In the genomic region with DNA sequence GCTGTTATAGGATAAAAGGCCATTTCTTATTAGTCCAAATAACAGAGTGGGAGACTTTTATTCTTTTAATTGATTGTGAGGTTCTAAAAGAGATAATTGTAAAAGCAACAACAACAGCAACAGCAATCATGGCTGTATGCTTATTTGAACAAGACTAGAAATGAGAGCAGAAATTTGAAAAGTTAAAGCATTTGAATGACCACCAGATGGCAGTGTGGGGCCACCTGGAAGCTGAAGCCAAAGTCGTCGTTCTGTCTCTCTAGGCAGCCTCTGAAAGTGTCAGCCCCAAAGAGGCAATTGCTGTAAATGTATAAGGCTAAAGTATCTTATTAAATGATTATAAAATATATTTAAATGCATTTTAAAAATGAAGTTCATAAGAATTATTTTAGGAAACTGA, we compare ENCODE assay signal across 8 cellular contexts. TPM values are rescaled to one million over a fixed set of nuclear protein-coding genes. Genes with fewer than 3 reads are reported as not detected.
DNase-seq lines count a peak whose midpoint lies in the region; ATAC-seq and TF ChIP-seq lines count a peak whose summit lies in the region.

No MANE protein-coding gene starts in this region.

- 0% methylated on average over 2 of the region's 2 CpGs for WGBS in right cardiac atrium

- ATAC-seq in GM23338: peak; percentile 49
- no peak for ATAC-seq in right cardiac atrium

- no peaks in the 10 kb centered on the region for H3K4me1 ChIP-seq in GM23338 (ENCODE audit: insufficient read depth)
- no peaks in the 10 kb centered on the region for H3K4me1 ChIP-seq in adipocyte (ENCODE audit: control insufficient read depth, insufficient read depth, low read length)
- H3K4me1 ChIP-seq in right cardiac atrium (ENCODE audit: control insufficient read depth, insufficient read depth, low read length): no peaks in the 10 kb centered on the region

- H3K27ac ChIP-seq in GM23338 (ENCODE audit: low read depth) (no peak overlapping the region), right cardiac atrium (ENCODE audit: low read length) (no peak overlapping the region)

- H3K4me3 ChIP-seq in GM23338 (no peak overlapping the region), adipocyte (ENCODE audit: low read length) (no peak overlapping the region), right cardiac atrium (ENCODE audit: low read length) (no peak overlapping the region)

- no peak overlapping the region for H2AFZ ChIP-seq in GM23338

- H3K4me1 Mint-ChIP-seq in GM23338: peaks cover 6% of the 10 kb centered on the region

- intact Hi-C loops in right cardiac atrium (cut with DNase I): loop anchor here in 1 of 4 donors (10.0 kb wide), 1 partner anchor 174 kb away; no protein-coding TSS in a partner anchor

- no peak overlapping the region for H3K4me3 Mint-ChIP-seq in GM23338

- no peaks in the 10 kb centered on the region for H3K9me2 ChIP-seq in GM23338 (ENCODE audit: insufficient read depth)

- H3K36me3 ChIP-seq in GM23338 (ENCODE audit: insufficient read depth) (no peaks in the 10 kb centered on the region), adipocyte (ENCODE audit: control insufficient read depth, insufficient read depth, low read length, severe bottlenecking) (no peaks in the 10 kb centered on the region)

- peak; percentile 25 for DNase-seq in EL
- peak; percentile 58 for DNase-seq in GM23338 (ENCODE audit: low spot score)
- peak; percentile 11 for DNase-seq in NCI-H1048 (lab: John Stamatoyannopoulos, UW)
- DNase-seq in SW480 (ENCODE audit: low spot score): peak; percentile 58
- DNase-seq in adipocyte (ENCODE audit: low read depth): peak; percentile 77
- DNase-seq in right cardiac atrium: peak in 2 of 3 donors; percentile 19 to 64
- peak; percentile 15 for DNase-seq in smooth muscle cell of the brain vasculature (ENCODE audit: low read depth, low spot score)
- no peak for DNase-seq in 8988T

- H3F3A ChIP-seq in GM23338 (replicated peaks; ENCODE audit: low read depth): no peaks in the 10 kb centered on the region

- H3K9me3 Mint-ChIP-seq in GM23338: no peaks in the 10 kb centered on the region

- TF ChIP-seq CTCF in GM23338 (conservative IDR thresholded peaks at IDR 0.05; ENCODE audit: low read depth in 2 of 2): peak; percentile 56 to 71

- no peaks in the 10 kb centered on the region for H3K27me3 ChIP-seq in GM23338 (ENCODE audit: insufficient read depth)
- peaks cover 19% of the 10 kb centered on the region for H3K27me3 ChIP-seq in adipocyte (replicated peaks; ENCODE audit: control insufficient read depth, insufficient read depth, low read length)
- H3K27me3 ChIP-seq in right cardiac atrium (ENCODE audit: control insufficient read depth, insufficient read depth): no peaks in the 10 kb centered on the region

- no peaks in the 10 kb centered on the region for H3K79me2 ChIP-seq in GM23338 (replicated peaks; ENCODE audit: insufficient read depth)

- H3K27me3 Mint-ChIP-seq in GM23338 (ENCODE audit: insufficient read depth, low read depth, poor library complexity): no peaks in the 10 kb centered on the region

- H3K36me3 Mint-ChIP-seq in GM23338 (ENCODE audit: low read depth): no peaks in the 10 kb centered on the region

- H3K27ac Mint-ChIP-seq in GM23338: no peak overlapping the region

- no peak overlapping the region for H3K4me2 ChIP-seq in GM23338

- H3K9ac ChIP-seq in adipocyte (ENCODE audit: low read length): no peak overlapping the region

- H3K9me3 ChIP-seq in adipocyte (ENCODE audit: control insufficient read depth, low read length) (no peaks in the 10 kb centered on the region), right cardiac atrium (ENCODE audit: control insufficient read depth, low read length) (no peaks in the 10 kb centered on the region)

- no peaks in the 10 kb centered on the region for H4K20me1 ChIP-seq in GM23338 (replicated peaks; ENCODE audit: insufficient read depth)

TF ChIP-seq in GM23338, 12 proteins besides CTCF, POLR2A, EP300 and RAD21 (continues in another document):
- TF ChIP-seq STAT1 (IDR thresholded peaks at IDR 0.05; ENCODE audit: unreplicated experiment) (no peak), EZH2phosphoT487 (IDR thresholded peaks at IDR 0.05; ENCODE audit: unreplicated experiment) (no peak), POLR2AphosphoS5 (IDR thresholded peaks at IDR 0.05; ENCODE audit: low read depth) (no peak)
- TF ChIP-seq, protein P1, sequence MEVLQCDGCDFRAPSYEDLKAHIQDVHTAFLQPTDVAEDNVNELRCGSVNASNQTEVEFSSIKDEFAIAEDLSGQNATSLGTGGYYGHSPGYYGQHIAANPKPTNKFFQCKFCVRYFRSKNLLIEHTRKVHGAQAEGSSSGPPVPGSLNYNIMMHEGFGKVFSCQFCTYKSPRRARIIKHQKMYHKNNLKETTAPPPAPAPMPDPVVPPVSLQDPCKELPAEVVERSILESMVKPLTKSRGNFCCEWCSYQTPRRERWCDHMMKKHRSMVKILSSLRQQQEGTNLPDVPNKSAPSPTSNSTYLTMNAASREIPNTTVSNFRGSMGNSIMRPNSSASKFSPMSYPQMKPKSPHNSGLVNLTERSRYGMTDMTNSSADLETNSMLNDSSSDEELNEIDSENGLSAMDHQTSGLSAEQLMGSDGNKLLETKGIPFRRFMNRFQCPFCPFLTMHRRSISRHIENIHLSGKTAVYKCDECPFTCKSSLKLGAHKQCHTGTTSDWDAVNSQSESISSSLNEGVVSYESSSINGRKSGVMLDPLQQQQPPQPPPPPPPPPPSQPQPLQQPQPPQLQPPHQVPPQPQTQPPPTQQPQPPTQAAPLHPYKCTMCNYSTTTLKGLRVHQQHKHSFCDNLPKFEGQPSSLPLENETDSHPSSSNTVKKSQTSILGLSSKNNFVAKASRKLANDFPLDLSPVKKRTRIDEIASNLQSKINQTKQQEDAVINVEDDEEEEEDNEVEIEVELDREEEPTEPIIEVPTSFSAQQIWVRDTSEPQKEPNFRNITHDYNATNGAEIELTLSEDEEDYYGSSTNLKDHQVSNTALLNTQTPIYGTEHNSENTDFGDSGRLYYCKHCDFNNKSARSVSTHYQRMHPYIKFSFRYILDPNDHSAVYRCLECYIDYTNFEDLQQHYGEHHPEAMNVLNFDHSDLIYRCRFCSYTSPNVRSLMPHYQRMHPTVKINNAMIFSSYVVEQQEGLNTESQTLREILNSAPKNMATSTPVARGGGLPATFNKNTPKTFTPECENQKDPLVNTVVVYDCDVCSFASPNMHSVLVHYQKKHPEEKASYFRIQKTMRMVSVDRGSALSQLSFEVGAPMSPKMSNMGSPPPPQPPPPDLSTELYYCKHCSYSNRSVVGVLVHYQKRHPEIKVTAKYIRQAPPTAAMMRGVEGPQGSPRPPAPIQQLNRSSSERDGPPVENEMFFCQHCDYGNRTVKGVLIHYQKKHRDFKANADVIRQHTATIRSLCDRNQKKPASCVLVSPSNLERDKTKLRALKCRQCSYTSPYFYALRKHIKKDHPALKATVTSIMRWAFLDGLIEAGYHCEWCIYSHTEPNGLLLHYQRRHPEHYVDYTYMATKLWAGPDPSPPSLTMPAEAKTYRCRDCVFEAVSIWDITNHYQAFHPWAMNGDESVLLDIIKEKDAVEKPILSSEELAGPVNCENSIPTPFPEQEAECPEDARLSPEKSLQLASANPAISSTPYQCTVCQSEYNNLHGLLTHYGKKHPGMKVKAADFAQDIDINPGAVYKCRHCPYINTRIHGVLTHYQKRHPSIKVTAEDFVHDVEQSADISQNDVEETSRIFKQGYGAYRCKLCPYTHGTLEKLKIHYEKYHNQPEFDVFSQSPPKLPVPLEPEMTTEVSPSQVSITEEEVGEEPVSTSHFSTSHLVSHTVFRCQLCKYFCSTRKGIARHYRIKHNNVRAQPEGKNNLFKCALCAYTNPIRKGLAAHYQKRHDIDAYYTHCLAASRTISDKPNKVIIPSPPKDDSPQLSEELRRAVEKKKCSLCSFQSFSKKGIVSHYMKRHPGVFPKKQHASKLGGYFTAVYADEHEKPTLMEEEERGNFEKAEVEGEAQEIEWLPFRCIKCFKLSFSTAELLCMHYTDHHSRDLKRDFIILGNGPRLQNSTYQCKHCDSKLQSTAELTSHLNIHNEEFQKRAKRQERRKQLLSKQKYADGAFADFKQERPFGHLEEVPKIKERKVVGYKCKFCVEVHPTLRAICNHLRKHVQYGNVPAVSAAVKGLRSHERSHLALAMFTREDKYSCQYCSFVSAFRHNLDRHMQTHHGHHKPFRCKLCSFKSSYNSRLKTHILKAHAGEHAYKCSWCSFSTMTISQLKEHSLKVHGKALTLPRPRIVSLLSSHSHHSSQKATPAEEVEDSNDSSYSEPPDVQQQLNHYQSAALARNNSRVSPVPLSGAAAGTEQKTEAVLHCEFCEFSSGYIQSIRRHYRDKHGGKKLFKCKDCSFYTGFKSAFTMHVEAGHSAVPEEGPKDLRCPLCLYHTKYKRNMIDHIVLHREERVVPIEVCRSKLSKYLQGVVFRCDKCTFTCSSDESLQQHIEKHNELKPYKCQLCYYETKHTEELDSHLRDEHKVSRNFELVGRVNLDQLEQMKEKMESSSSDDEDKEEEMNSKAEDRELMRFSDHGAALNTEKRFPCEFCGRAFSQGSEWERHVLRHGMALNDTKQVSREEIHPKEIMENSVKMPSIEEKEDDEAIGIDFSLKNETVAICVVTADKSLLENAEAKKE (CRISPR knock-in tag; IDR thresholded peaks at IDR 0.05): no peak

RNA-seq across cellular contexts. Expression of a gene that starts 42.2 kb away (rescaled TPM):
- total RNA-seq in GM23338 (2014; rRNA removed; shearing (Covaris generic)): not detected in 2 replicates
- 0.09 TPM in 1 of 2 replicates, not detected in the other for polyA plus RNA-seq in GM23338 (2016; fragmentation: Nextera tagmentation; extraction: Ambion mirVana)
- total RNA-seq in right cardiac atrium: under 1 TPM; 0.11 to 0.33 (median 0.20) TPM
- 0.16 TPM for polyA plus RNA-seq in right cardiac atrium

RNA-seq across cellular contexts. Expression of a gene that starts 56.1 kb away (rescaled TPM):
- 0.12 TPM in 1 of 2 replicates, not detected in the other for total RNA-seq in GM23338 (2014; rRNA removed; shearing (Covaris generic))
- polyA plus RNA-seq in GM23338 (2016; fragmentation: Nextera tagmentation; extraction: Ambion mirVana): not detected in 2 replicates
- not detected for total RNA-seq in right cardiac atrium
- not detected for polyA plus RNA-seq in right cardiac atrium
